ENCODE assay signal across 3 cellular contexts in genomic region chr2:31170071-31170698, GRCh38.
TF ChIP-seq lines count a peak whose summit lies in the region.

No MANE protein-coding gene starts in this region.

TF ChIP-seq in A549, 52 proteins besides CTCF, POLR2A, EP300 and RAD21:
- TF ChIP-seq REST (IDR thresholded peaks at IDR 0.05) (no peak), ZSCAN20 (CRISPR knock-in tag; IDR thresholded peaks at IDR 0.05) (no peak), SMC3 (IDR thresholded peaks at IDR 0.05) (peak; percentile 95), GATA3 (IDR thresholded peaks at IDR 0.05; ENCODE audit: borderline replicate concordance) (no peak), ZFP36 (IDR thresholded peaks at IDR 0.05; ENCODE audit: borderline replicate concordance, partially characterized antibody) (no peak), HMGXB4 (CRISPR knock-in tag; IDR thresholded peaks at IDR 0.05; ENCODE audit: borderline replicate concordance) (no peak)
TF ChIP-seq in A549: peak in this region for 1.

TF ChIP-seq in GM12891, 5 proteins besides CTCF, POLR2A, EP300 and RAD21 (continued from another document):
- TF ChIP-seq TAF1 (IDR thresholded peaks at IDR 0.05; ENCODE audit: low read depth, low read length) (no peak), POLR2AphosphoS5 (IDR thresholded peaks at IDR 0.05; ENCODE audit: low read depth, low read length) (no peak), PAX5 (IDR thresholded peaks at IDR 0.05; ENCODE audit: insufficient read depth, low read length, severe bottlenecking) (no peak)

TF ChIP-seq in endothelial cell of umbilical vein, 7 proteins besides CTCF, POLR2A, EP300 and RAD21 (continued from another document):
- TF ChIP-seq EZH2 (IDR thresholded peaks at IDR 0.05; ENCODE audit: borderline replicate concordance, low read depth, low read length, severe bottlenecking) (no peak), MYC (IDR thresholded peaks at IDR 0.05; ENCODE audit: low read depth, low read length) (no peak), JUN (IDR thresholded peaks at IDR 0.05; ENCODE audit: borderline replicate concordance, insufficient read depth, insufficient read length, low read depth) (no peak), MAX (IDR thresholded peaks at IDR 0.05; ENCODE audit: insufficient read depth, insufficient read length) (no peak), POLR2AphosphoS5 (IDR thresholded peaks at IDR 0.05; ENCODE audit: insufficient read depth, low read depth, low read length) (no peak), GATA2 (IDR thresholded peaks at IDR 0.05; ENCODE audit: insufficient read depth, insufficient read length, low read depth, low read length) (no peak)
